ENCODE assay signal across 8 cellular contexts in the genomic region with DNA sequence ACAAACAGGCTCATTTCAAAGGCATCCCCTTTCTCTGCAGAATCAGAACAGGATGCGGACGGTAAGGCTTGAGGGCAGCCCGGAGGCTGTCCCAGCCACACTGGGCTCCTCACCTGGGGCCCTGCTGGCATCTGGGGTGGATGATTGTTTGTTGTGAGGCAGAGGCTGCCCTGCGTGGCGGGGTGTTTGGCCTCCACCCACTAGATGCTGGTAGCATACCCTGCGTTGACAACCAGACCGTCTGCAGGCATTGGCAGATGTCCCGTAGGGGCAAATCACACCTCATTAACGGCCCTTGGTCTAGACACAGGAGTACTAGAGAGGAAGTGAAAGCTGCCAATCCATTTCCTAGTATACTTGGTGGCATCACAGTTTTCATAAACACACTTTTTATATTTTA. TPM values are rescaled to one million over a fixed set of nuclear protein-coding genes. Genes with fewer than 3 reads are reported as not detected.
DNase-seq lines count a peak whose midpoint lies in the region; ATAC-seq and TF ChIP-seq lines count a peak whose summit lies in the region.

No MANE protein-coding gene starts in this region.

- no peak overlapping the region for H3K27ac Mint-ChIP-seq in activated naive CD4-positive, alpha-beta T cell treated with anti-CD3 and anti-CD28 coated beads, Interleukin-2, amount 10 ng/mL, durations not matched to agents 7 days and 5 days

- H3K36me3 ChIP-seq in mucosa of descending colon (ENCODE audit: low read depth): no peaks in the 10 kb centered on the region

- peaks cover 52% of the 10 kb centered on the region for H3K36me3 Mint-ChIP-seq in activated naive CD4-positive, alpha-beta T cell treated with anti-CD3 and anti-CD28 coated beads, Interleukin-2, amount 10 ng/mL, durations not matched to agents 7 days and 5 days

- H3K4me1 Mint-ChIP-seq in activated naive CD4-positive, alpha-beta T cell treated with anti-CD3 and anti-CD28 coated beads, Interleukin-2, amount 10 ng/mL, durations not matched to agents 7 days and 5 days: peaks cover 62% of the 10 kb centered on the region

- no peaks in the 10 kb centered on the region for H3K9me3 ChIP-seq in mucosa of descending colon

- CTCF ChIA-PET in activated naive CD4-positive, alpha-beta T cell treated with anti-CD3 and anti-CD28 coated beads, Interleukin-2, amount 10 ng/mL, durations not matched to agents 7 days and 5 days (lab: Charles Lee): no interaction called here

- intact Hi-C loops in mucosa of descending colon (cut with DNase I, micrococcal nuclease): no loop called here

- H3K4me3 Mint-ChIP-seq in activated naive CD4-positive, alpha-beta T cell treated with anti-CD3 and anti-CD28 coated beads, Interleukin-2, amount 10 ng/mL, durations not matched to agents 7 days and 5 days: no peak overlapping the region

- H3K4me1 ChIP-seq in mucosa of descending colon (ENCODE audit: low read depth): peaks cover 5% of the 10 kb centered on the region

- TF ChIP-seq CTCF in mucosa of descending colon (IDR thresholded peaks at IDR 0.05): no peak

- no peaks in the 10 kb centered on the region for H3K9me3 Mint-ChIP-seq in activated naive CD4-positive, alpha-beta T cell treated with anti-CD3 and anti-CD28 coated beads, Interleukin-2, amount 10 ng/mL, durations not matched to agents 7 days and 5 days

- H3K4me3 ChIP-seq in mucosa of descending colon: no peak overlapping the region

- H3K27me3 Mint-ChIP-seq in activated naive CD4-positive, alpha-beta T cell treated with anti-CD3 and anti-CD28 coated beads, Interleukin-2, amount 10 ng/mL, durations not matched to agents 7 days and 5 days: no peaks in the 10 kb centered on the region

- DNase-seq in NCI-H1694 (lab: John Stamatoyannopoulos, UW): peak; percentile 12
- peak in 1 of 3 donors; percentile 72 for DNase-seq in mucosa of descending colon
- DNase-seq in NCI-H345 treated with DMSO at 0.1 percent for 48 hours (lab: John Stamatoyannopoulos, UW; ENCODE audit: unreplicated experiment): no peak
- DNase-seq in NCI-H2171 treated with DMSO at 0.1 percent for 48 hours (lab: John Stamatoyannopoulos, UW): no peak
- DNase-seq in activated naive CD4-positive, alpha-beta T cell treated with anti-CD3 and anti-CD28 coated beads, Interleukin-2, amount 10 ng/mL, durations not matched to agents 7 days and 5 days: no peak
- DNase-seq in H4 (ENCODE audit: low spot score): no peak

- ATAC-seq in GM18868 (IDR thresholded peaks at IDR 0.05; ENCODE audit: unreplicated experiment) (peak; percentile 92), HG02588 (IDR thresholded peaks at IDR 0.05; ENCODE audit: unreplicated experiment) (peak; percentile 89), mucosa of descending colon (peak; percentile 61)

RNA-seq across cellular contexts. Expression of a gene that starts 52.3 kb away (rescaled TPM):
- 10 to 100 TPM; 37.9 to 48.5 (median 47.4) TPM for total RNA-seq in mucosa of descending colon
- 0.35 TPM in 1 of 2 replicates, not detected in the other for total RNA-seq in H4 (2014; rRNA removed; shearing (Covaris generic))

Comparison
In these comparisons a context has a peak if more than half of its experiments do, and no peak if none do; other contexts are left out.
1. RNA of a gene that starts 52.3 kb away (total RNA-seq): 37.9 to 48.5 TPM in mucosa of descending colon; 0.35 TPM in H4; every median in the first group is over 10 times any median in the second.
2. Peak in every context shown above with its lines, with median percentiles within 50 percentile points of each other: ATAC-seq.